ENCODE assay signal across 12 cellular contexts in the genomic region with DNA sequence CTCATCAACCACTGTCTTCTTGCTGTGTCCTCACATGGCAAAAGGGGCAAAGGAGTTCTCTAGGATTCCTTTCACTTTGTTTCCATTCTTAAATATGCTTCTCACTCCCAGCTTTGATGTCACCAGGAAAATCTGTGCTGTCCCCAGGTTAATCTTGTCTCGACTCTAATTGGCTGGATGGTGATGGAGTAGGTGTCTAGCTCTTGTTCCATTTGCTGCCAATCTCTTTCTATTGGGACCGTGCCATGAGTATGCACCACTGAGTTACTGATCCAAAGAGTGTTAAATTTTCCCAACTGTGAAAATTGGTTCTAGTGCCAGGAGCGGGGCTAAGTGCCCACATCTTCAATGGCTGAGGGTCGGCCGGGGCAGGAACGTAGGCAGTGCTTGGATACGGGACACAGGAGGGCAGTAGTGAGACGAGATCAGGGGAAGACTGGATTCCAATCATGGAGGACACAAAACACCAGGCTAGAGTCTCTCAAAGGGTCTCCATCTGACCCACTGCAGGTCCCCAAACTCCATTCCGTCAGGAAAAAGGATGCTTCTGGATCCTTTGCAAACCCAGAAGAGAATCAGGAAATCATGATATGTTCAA. TPM values are rescaled to one million over a fixed set of nuclear protein-coding genes. Genes with fewer than 3 reads are reported as not detected.
A peak's percentile ranks its signal among the peaks of the same experiment; 100 is the strongest.
DNase-seq lines count a peak whose midpoint lies in the region; ATAC-seq and TF ChIP-seq lines count a peak whose summit lies in the region.
"Had no signal": no experiment of that assay in that cellular context is flagged by ENCODE, and none has a peak within 500 bp of the region (broad histone marks: within the 10 kb centered on the region; RNA-seq: fewer than 3 reads in every experiment).

No MANE protein-coding gene starts in this region.

- peaks cover 37% of the 10 kb centered on the region for H3K27me3 Mint-ChIP-seq in nephron progenitor cell (ENCODE audit: low read depth, poor library complexity)

- TF ChIP-seq CTCF in WERI-Rb-1 (IDR thresholded peaks at IDR 0.05; ENCODE audit: low read depth, low read length), result peak; percentile 64
- peak; percentile 11 for TF ChIP-seq CTCF in nephron progenitor cell (IDR thresholded peaks at IDR 0.05)
- TF ChIP-seq CTCF in gastroesophageal sphincter (IDR thresholded peaks at IDR 0.05), result no peak

- TF ChIP-seq EP300 in gastroesophageal sphincter (IDR thresholded peaks at IDR 0.05), result no peak

- H3K27ac ChIP-seq in WERI-Rb-1 (no peak overlapping the region), gastroesophageal sphincter (peak overlapping the region in 1 of 4 donors; percentile 47)

- no peak overlapping the region for H3K27ac Mint-ChIP-seq in nephron progenitor cell
- H3K27ac Mint-ChIP-seq: stimulated activated naive CD8-positive, alpha-beta T cell treated with anti-CD3 and anti-CD28 coated beads, Interleukin-15, Interleukin-2, amounts not matched to agents 100 ng/mL and 50 ng/mL, for 24 hours had no signal

- H3K4me3 Mint-ChIP-seq in nephron progenitor cell, result no peak overlapping the region
- H3K4me3 Mint-ChIP-seq: central memory CD8-positive, alpha-beta T cell; stimulated activated naive CD8-positive, alpha-beta T cell treated with anti-CD3 and anti-CD28 coated beads, Interleukin-15, Interleukin-2, amounts not matched to agents 100 ng/mL and 50 ng/mL, for 24 hours had no signal

- DNase-seq in NCI-H748 (lab: John Stamatoyannopoulos, UW; ENCODE audit: unreplicated experiment) (peak; percentile 25), NCI-H748 treated with DMSO at 0.1 percent for 48 hours (lab: John Stamatoyannopoulos, UW) (no peak), HT1080 (ENCODE audit: low read depth) (peak; percentile 19), WERI-Rb-1 (peak; percentile 44), nephron progenitor cell (no peak), foreskin melanocyte (no peak), NAMALWA (ENCODE audit: low spot score) (no peak)
- DNase-seq: activated T-cell treated with anti-CD3 and anti-CD28 coated beads, Interleukin-2, amount 50 U/mL, for 1 hour; stimulated activated CD4-positive, alpha-beta T cell treated with anti-CD3 and anti-CD28 coated beads, Interleukin-12 subunit alpha, Interleukin-12 subunit beta, amount 100 ng/mL, for 4 hours had no signal

- peaks cover 7 to 63% (median 19%) of the 10 kb centered on the region in 3 donors for H3K4me1 ChIP-seq in gastroesophageal sphincter

- no peak for TF ChIP-seq POLR2A in gastroesophageal sphincter (IDR thresholded peaks at IDR 0.05)

- H3K27me3 ChIP-seq in WERI-Rb-1 (ENCODE audit: insufficient read depth, low read depth, severe bottlenecking) (no peaks in the 10 kb centered on the region), gastroesophageal sphincter (no peaks in the 10 kb centered on the region)

- no peak overlapping the region for H3K4me3 ChIP-seq in WERI-Rb-1 (ENCODE audit: low read depth, low read length)
- H3K4me3 ChIP-seq in gastroesophageal sphincter, result no peak overlapping the region

- ATAC-seq in gastroesophageal sphincter, result no peak

- H3K36me3 Mint-ChIP-seq in nephron progenitor cell (ENCODE audit: low read depth), result no peaks in the 10 kb centered on the region

- H3K9me3 Mint-ChIP-seq in nephron progenitor cell, result no peaks in the 10 kb centered on the region
- H3K9me3 Mint-ChIP-seq: central memory CD8-positive, alpha-beta T cell; stimulated activated naive CD8-positive, alpha-beta T cell treated with anti-CD3 and anti-CD28 coated beads, Interleukin-15, Interleukin-2, amounts not matched to agents 100 ng/mL and 50 ng/mL, for 24 hours had no signal

- no peaks in the 10 kb centered on the region for H3K36me3 ChIP-seq in WERI-Rb-1
- H3K36me3 ChIP-seq in gastroesophageal sphincter, result no peaks in the 10 kb centered on the region

- no peaks in the 10 kb centered on the region for H3K9me3 ChIP-seq in WERI-Rb-1 (ENCODE audit: severe bottlenecking)
- H3K9me3 ChIP-seq in gastroesophageal sphincter, result no peaks in the 10 kb centered on the region

- H3K4me1 Mint-ChIP-seq in nephron progenitor cell, result peaks cover 13% of the 10 kb centered on the region
- H3K4me1 Mint-ChIP-seq: central memory CD8-positive, alpha-beta T cell had no signal

- 93 to 100% methylated on average over 3 to 8 of the region's 9 CpGs for whole genome bisulfite sequencing in gastroesophageal sphincter (ENCODE audit: low coverage in 1 of 2), 2 donors

RNA-seq across cellular contexts. Expression of a gene that starts 47.7 kb away (rescaled TPM):
- 2.7 and 3.2 TPM in 2 replicates for total RNA-seq in HT1080 (2014; rRNA removed; shearing (Covaris generic))
- 3.3 and 3.8 TPM in 2 replicates for polyA plus RNA-seq in HT1080 (2015; cell fraction: cytosol; rRNA removed)
- polyA plus RNA-seq in HT1080 (2015; cell fraction: nucleus; rRNA removed), result 3.1 and 3.2 TPM in 2 replicates
- total RNA-seq in gastroesophageal sphincter, result 1 to 10 TPM in 2 of 4 donors, under 1 TPM in 2; 0.59 to 2.2 (median 1.1) TPM

Comparison
In these comparisons a context has a peak if more than half of its experiments do, and no peak if none do; other contexts are left out.
1. DNase-seq: peak in NCI-H748 (single experiment), HT1080 (single experiment) and WERI-Rb-1 (single experiment); none in NCI-H748 treated with DMSO at 0.1 percent for 48 hours (single experiment), nephron progenitor cell (single experiment), foreskin melanocyte (single experiment) and NAMALWA (single experiment).
2. CTCF ChIP-seq: peak in WERI-Rb-1 (single experiment) and nephron progenitor cell (single experiment); none in gastroesophageal sphincter (0 of 4).